ENCODE assay signal across 15 cellular contexts in genomic region chr16:51549836-51550235, GRCh38.
"Had no signal": no experiment of that assay in that cellular context is flagged by ENCODE, and none has a peak within 500 bp of the region (broad histone marks: within the 10 kb centered on the region; RNA-seq: fewer than 3 reads in every experiment).

No MANE protein-coding gene starts in this region.

- H3K9me3 ChIP-seq: gastrocnemius medialis had no signal

- H3K4me3 ChIP-seq: gastrocnemius medialis, heart right ventricle had no signal

- H3K27me3 ChIP-seq: gastrocnemius medialis had no signal

- H3K4me1 ChIP-seq: gastrocnemius medialis, heart right ventricle had no signal

- ATAC-seq: activated CD4-positive, alpha-beta T cell treated with anti-CD3 and anti-CD28 coated beads for 36 hours; activated T-cell treated with anti-CD3 and anti-CD28 coated beads, Interleukin-2, amount 50 U/mL, for 72 hours; gastrocnemius medialis; heart right ventricle; left ventricle myocardium superior had no signal

- DNase-seq: activated CD4-positive, alpha-beta memory T cell treated with anti-CD3 and anti-CD28 coated beads, Interleukin-2, amount 10 ng/mL, durations not matched to agents 7 days and 5 days; activated CD4-positive, alpha-beta T cell treated with anti-CD3 and anti-CD28 coated beads for 36 hours; activated CD8-positive, alpha-beta memory T cell treated with anti-CD3 and anti-CD28 coated beads, Interleukin-2, amount 50 U/mL, for 4 hours; activated gamma-delta T cell treated with Interleukin-2 at 50 U/mL for 16 hours; activated naive CD8-positive, alpha-beta T cell treated with anti-CD3 and anti-CD28 coated beads for 36 hours; activated T-cell treated with anti-CD3 and anti-CD28 coated beads, Interleukin-2, amount 50 U/mL, for 72 hours; aorta; erythroblast; gastrocnemius medialis; heart right ventricle; islet precursor cell; left ventricle myocardium superior; small intestine; T-helper 9 cell; WERI-Rb-1 had no signal

- H3K27ac ChIP-seq: gastrocnemius medialis, heart right ventricle, WERI-Rb-1 had no signal

- H3K36me3 ChIP-seq: gastrocnemius medialis, heart right ventricle, WERI-Rb-1 had no signal
